ENCODE assay signal across 21 cellular contexts in the genomic region with DNA sequence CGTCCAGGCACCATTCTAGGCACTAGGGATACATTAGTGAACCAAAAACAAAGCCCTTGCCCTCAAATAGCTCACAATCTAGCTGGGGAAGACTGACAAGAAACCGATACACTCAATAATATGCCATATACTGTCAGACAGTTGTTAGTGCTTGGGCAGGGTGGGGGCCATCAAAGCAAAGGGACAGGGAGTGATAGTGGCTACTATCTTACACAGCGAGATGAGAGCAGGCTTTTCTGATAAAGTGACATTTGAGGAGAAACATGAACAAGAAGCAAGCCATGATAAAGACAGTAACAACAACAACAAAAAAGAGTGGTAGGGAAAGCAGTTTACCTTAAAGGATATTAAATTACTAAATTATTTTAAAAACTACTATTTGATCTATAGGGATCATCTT.
"Had no signal": no experiment of that assay in that cellular context is flagged by ENCODE, and none has a peak within 500 bp of the region (broad histone marks: within the 10 kb centered on the region; RNA-seq: fewer than 3 reads in every experiment).

No MANE protein-coding gene starts in this region.

- H3K4me3 Mint-ChIP-seq: IgD-negative memory B cell had no signal

- H3K9me3 ChIP-seq: SK-N-SH had no signal

- H3K27me3 Mint-ChIP-seq: IgD-negative memory B cell had no signal

- H3K27ac ChIP-seq: RWPE1 had no signal

- H3K27ac Mint-ChIP-seq: IgD-negative memory B cell had no signal

- H3K9me3 Mint-ChIP-seq: IgD-negative memory B cell had no signal

- H3K4me1 Mint-ChIP-seq: IgD-negative memory B cell had no signal

- DNase-seq: KBM-7, MV-4-11, NCI-H1048, NCI-H1105 treated with DMSO at 0.1 percent for 48 hours, NCI-H1417 treated with DMSO at 0.1 percent for 48 hours, NCI-H146, NCI-H1694 treated with DMSO at 0.1 percent for 48 hours, NCI-H1930, NCI-H2081, NCI-H2107, NCI-H226, NCI-H446, NCI-H510A, NCI-H524 treated with DMSO at 0.1 percent for 48 hours, NCI-H69, NCI-H774, SHP77, SK-N-SH, SW 1271 had no signal
